Comparison of ENCODE assay signal across 1 cellular context in genomic region chr1:11838349-11839272, GRCh38.
TF ChIP-seq lines count a peak whose summit lies in the region.

No MANE protein-coding gene starts in this region.

TF ChIP-seq in endothelial cell of umbilical vein, 7 proteins besides CTCF, POLR2A, EP300 and RAD21:
- peak; percentile 15 for TF ChIP-seq POLR2AphosphoS5 (IDR thresholded peaks at IDR 0.05; ENCODE audit: insufficient read depth, low read depth, low read length)
- TF ChIP-seq FOS (IDR thresholded peaks at IDR 0.05; ENCODE audit: borderline replicate concordance, insufficient read depth, low read length) = no peak
TF ChIP-seq in endothelial cell of umbilical vein: peak in this region for 1.
